ENCODE assay signal across 21 cellular contexts in genomic region chr3:33885496-33885895, GRCh38.
"Had no signal": no experiment of that assay in that cellular context is flagged by ENCODE, and none has a peak within 500 bp of the region (broad histone marks: within the 10 kb centered on the region; RNA-seq: fewer than 3 reads in every experiment).

No MANE protein-coding gene starts in this region.

- H3K27ac Mint-ChIP-seq: activated B cell treated with CpG ODN at 0.5 μM for 24 hours; activated CD4-positive, alpha-beta memory T cell treated with anti-CD3 and anti-CD28 coated beads for 36 hours; activated CD4-positive, alpha-beta T cell treated with anti-CD3 and anti-CD28 coated beads for 36 hours; activated naive CD4-positive, alpha-beta T cell treated with anti-CD3 and anti-CD28 coated beads, Interleukin-2, amount 10 ng/mL, durations not matched to agents 7 days and 5 days; memory B cell; T-helper 1 cell treated with Interleukin-12 subunit alpha and Interleukin-12 subunit beta and Interleukin-4 antibody, amounts not matched to agents 30 μg/mL and 1 μg/mL, for 36 hours had no signal

- H3K4me3 ChIP-seq: body of pancreas, mucosa of descending colon, pancreas, psoas muscle, right atrium auricular region, testis, upper lobe of right lung had no signal

- H3K36me3 Mint-ChIP-seq: activated CD4-positive, alpha-beta memory T cell treated with anti-CD3 and anti-CD28 coated beads for 36 hours; activated naive CD4-positive, alpha-beta T cell treated with anti-CD3 and anti-CD28 coated beads, Interleukin-2, amount 10 ng/mL, durations not matched to agents 7 days and 5 days; memory B cell had no signal

- H3K27me3 ChIP-seq: body of pancreas, foreskin keratinocyte, neutrophil, pancreas, right atrium auricular region, testis, upper lobe of right lung had no signal

- H3K36me3 ChIP-seq: neutrophil, pancreas, right atrium auricular region, upper lobe of right lung had no signal

- DNase-seq: activated B cell treated with CpG ODN at 0.5 μM for 24 hours; activated CD4-positive, alpha-beta memory T cell treated with anti-CD3 and anti-CD28 coated beads for 36 hours; activated CD4-positive, alpha-beta T cell treated with anti-CD3 and anti-CD28 coated beads for 36 hours; activated effector memory CD4-positive, alpha-beta T cell treated with anti-CD3 and anti-CD28 coated beads, Interleukin-2, amount 50 U/mL, for 16 hours; activated naive CD4-positive, alpha-beta T cell treated with anti-CD3 and anti-CD28 coated beads, Interleukin-2, amount 10 ng/mL, durations not matched to agents 7 days and 5 days; anterior cingulate cortex; body of pancreas; dermis blood vessel endothelial cell; effector CD8-positive, alpha-beta T cell; left colon; mucosa of descending colon; pancreas; psoas muscle; stimulated activated CD4-positive, alpha-beta T cell treated with anti-CD3 and anti-CD28 coated beads, Interleukin-4, amount 100 ng/mL, for 24 hours; testis; upper lobe of right lung had no signal

- H3K9me3 Mint-ChIP-seq: activated B cell treated with CpG ODN at 0.5 μM for 24 hours; activated CD4-positive, alpha-beta memory T cell treated with anti-CD3 and anti-CD28 coated beads for 36 hours; activated naive CD4-positive, alpha-beta T cell treated with anti-CD3 and anti-CD28 coated beads, Interleukin-2, amount 10 ng/mL, durations not matched to agents 7 days and 5 days; memory B cell; T-helper 1 cell treated with Interleukin-12 subunit alpha and Interleukin-12 subunit beta and Interleukin-4 antibody, amounts not matched to agents 30 μg/mL and 1 μg/mL, for 36 hours had no signal

- H3K4me3 Mint-ChIP-seq: activated B cell treated with CpG ODN at 0.5 μM for 24 hours; activated CD4-positive, alpha-beta memory T cell treated with anti-CD3 and anti-CD28 coated beads for 36 hours; activated CD4-positive, alpha-beta T cell treated with anti-CD3 and anti-CD28 coated beads for 36 hours; activated naive CD4-positive, alpha-beta T cell treated with anti-CD3 and anti-CD28 coated beads, Interleukin-2, amount 10 ng/mL, durations not matched to agents 7 days and 5 days; memory B cell; T-helper 1 cell treated with Interleukin-12 subunit alpha and Interleukin-12 subunit beta and Interleukin-4 antibody, amounts not matched to agents 30 μg/mL and 1 μg/mL, for 36 hours had no signal

- ATAC-seq: activated CD4-positive, alpha-beta T cell treated with anti-CD3 and anti-CD28 coated beads for 36 hours; body of pancreas; foreskin keratinocyte; left colon; mucosa of descending colon; pancreas; psoas muscle; upper lobe of right lung had no signal

- H3K27ac ChIP-seq: body of pancreas, foreskin keratinocyte, neutrophil, pancreas, psoas muscle, right atrium auricular region, testis, upper lobe of right lung had no signal

- H3K4me1 ChIP-seq: foreskin keratinocyte, pancreas, testis had no signal

- H3K27me3 Mint-ChIP-seq: activated CD4-positive, alpha-beta memory T cell treated with anti-CD3 and anti-CD28 coated beads for 36 hours; activated CD4-positive, alpha-beta T cell treated with anti-CD3 and anti-CD28 coated beads for 36 hours had no signal

- H3K9me3 ChIP-seq: body of pancreas, mucosa of descending colon, neutrophil, pancreas, psoas muscle, right atrium auricular region, testis, upper lobe of right lung had no signal
